8 cellular contexts compared by ENCODE assay signal in the genomic region with DNA sequence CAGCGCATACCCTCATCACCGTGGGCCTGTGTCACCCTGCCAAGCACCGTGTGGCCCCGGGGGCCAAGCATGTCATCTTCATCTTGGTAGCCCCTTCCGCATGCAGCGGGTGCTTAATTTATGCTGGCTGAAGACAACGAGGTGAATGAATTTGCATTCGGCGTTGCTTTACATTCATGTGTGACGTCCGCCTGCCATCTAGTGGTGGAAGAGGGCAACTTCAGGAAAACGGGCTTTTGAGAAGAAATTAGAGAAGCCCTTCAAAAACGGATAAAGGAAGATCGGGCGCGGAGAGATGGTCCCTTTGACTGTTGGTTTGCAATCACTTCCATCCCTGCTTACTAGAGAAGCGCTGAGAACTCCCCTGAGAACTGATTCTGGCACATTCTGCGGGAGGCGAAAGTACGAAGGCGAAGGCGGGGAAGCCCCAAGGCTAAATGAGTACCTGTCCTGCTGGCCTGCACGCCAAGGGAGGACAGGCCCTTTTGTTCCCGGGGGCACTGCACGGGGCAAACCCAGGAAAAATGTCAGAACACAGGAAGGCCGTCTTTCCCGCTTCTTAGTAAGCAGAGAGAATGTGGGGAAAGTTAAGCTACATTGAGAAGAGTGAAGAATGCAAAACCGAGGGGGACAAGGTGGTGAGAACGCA.
DNase-seq lines count a peak whose midpoint lies in the region; ATAC-seq and TF ChIP-seq lines count a peak whose summit lies in the region.

No MANE protein-coding gene starts in this region.

- no peak overlapping the region for H3K9ac ChIP-seq in SU-DHL-6 (ENCODE audit: low read length)

- H3K4me3 ChIP-seq in SU-DHL-6 (ENCODE audit: insufficient read depth, low read length, poor library complexity, severe bottlenecking) (no peak overlapping the region), sigmoid colon (peak overlapping the region in 1 of 4 donors; percentile 13)

- intact Hi-C loops in sigmoid colon (cut with DNase I): loop anchor here (2.0 to 10.0 kb wide), 3 partner anchors 92 to 1696 kb away; no protein-coding TSS in a partner anchor

- 23 to 31% methylated on average over 29 of the region's 29 CpGs for WGBS in sigmoid colon, 2 donors

- DNase-seq in DMS79 (lab: John Stamatoyannopoulos, UW) (peak; percentile 15), H4 (ENCODE audit: low spot score) (peak; percentile 70), NCI-H1417 (lab: John Stamatoyannopoulos, UW) (peak; percentile 73 to 97 (median 90)), amniotic epithelial cell (ENCODE audit: low read depth) (peak; percentile 58), hepatic stellate cell (ENCODE audit: low spot score) (peak; percentile 60), sigmoid colon (peak; percentile 85)

- H3K9me3 ChIP-seq in SU-DHL-6 (ENCODE audit: insufficient read depth, low read length): no peaks in the 10 kb centered on the region
- H3K9me3 ChIP-seq in sigmoid colon: no peaks in the 10 kb centered on the region

- H4K20me1 ChIP-seq in SU-DHL-6 (ENCODE audit: low read depth, low read length): no peaks in the 10 kb centered on the region

- no peaks in the 10 kb centered on the region for H3K9me2 ChIP-seq in SU-DHL-6 (replicated peaks; ENCODE audit: insufficient read depth, low read length)

- no peak for ATAC-seq in HG02981 (IDR thresholded peaks at IDR 0.05; ENCODE audit: unreplicated experiment)

- no peak overlapping the region for H3K4me2 ChIP-seq in SU-DHL-6 (ENCODE audit: low read depth, low read length, poor library complexity, severe bottlenecking)

- H3K27me3 ChIP-seq in SU-DHL-6 (ENCODE audit: low read length) (no peaks in the 10 kb centered on the region), sigmoid colon (no peaks in the 10 kb centered on the region)

- peak; percentile 80 for TF ChIP-seq CTCF in SU-DHL-6 (IDR thresholded peaks at IDR 0.05; ENCODE audit: insufficient read depth, low read length, poor library complexity, severe bottlenecking)
- TF ChIP-seq CTCF in sigmoid colon (IDR thresholded peaks at IDR 0.05): peak; percentile 67 to 90 (median 84)

- no peaks in the 10 kb centered on the region for H3K36me3 ChIP-seq in SU-DHL-6 (ENCODE audit: low read length)
- H3K36me3 ChIP-seq in sigmoid colon: no peaks in the 10 kb centered on the region

- no peak overlapping the region for H2AFZ ChIP-seq in SU-DHL-6 (ENCODE audit: low read depth, low read length, severe bottlenecking)

- no peak overlapping the region for H3K27ac ChIP-seq in SU-DHL-6 (ENCODE audit: low read depth, low read length)
- no peak overlapping the region for H3K27ac ChIP-seq in sigmoid colon

- H3K4me1 ChIP-seq in sigmoid colon: peaks cover 2 to 29% (median 28%) of the 10 kb centered on the region in 4 donors

- TF ChIP-seq POLR2A in sigmoid colon (IDR thresholded peaks at IDR 0.05): no peak

- TF ChIP-seq EP300 in sigmoid colon (IDR thresholded peaks at IDR 0.05): no peak

- H3F3A ChIP-seq in SU-DHL-6 (ENCODE audit: insufficient read depth): no peaks in the 10 kb centered on the region

- H3K79me2 ChIP-seq in SU-DHL-6 (ENCODE audit: insufficient read depth, low read length): no peaks in the 10 kb centered on the region

Comparison
In these comparisons a context has a peak if more than half of its experiments do, and no peak if none do; other contexts are left out.
1. DNase-seq: peak in every context shown above with its lines; median percentile 90 in NCI-H1417; 85 in sigmoid colon; 70 in H4; 60 in hepatic stellate cell; 58 in amniotic epithelial cell; 15 in DMS79.